ENCODE assay signal across 8 cellular contexts in the genomic region with DNA sequence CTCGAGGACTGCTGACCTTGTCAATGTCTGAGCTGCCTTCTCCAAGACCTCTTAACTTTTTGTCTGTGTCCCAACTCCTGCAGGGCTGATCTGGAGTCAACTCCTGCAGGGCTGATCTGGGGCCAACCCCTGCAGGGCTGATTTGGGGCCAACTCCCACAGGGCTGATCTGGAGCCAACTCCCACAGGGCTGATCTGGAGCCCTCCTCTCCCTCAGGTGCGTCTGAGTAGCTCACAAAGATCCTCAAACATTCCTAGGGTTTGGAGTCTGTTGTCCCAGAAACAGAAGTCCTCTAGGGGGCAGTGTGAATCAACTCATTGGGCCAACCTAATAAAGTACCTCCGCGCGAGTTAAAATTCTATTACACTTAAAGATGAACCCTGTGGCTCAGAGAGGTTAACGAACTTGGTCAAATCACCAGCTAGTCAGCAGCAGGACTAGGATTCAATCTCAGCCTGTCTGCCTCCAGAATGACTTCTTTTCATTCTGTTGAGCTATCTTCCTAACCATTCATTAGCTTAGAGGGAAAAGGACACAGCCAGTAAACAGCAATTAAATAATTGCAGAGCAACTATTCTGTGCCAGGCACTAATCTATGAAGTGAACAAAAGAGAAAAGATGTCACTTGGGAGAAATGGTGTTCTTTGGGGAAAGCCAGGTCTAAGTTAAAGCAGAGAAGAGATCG. TPM values are rescaled to one million over a fixed set of nuclear protein-coding genes. Genes with fewer than 3 reads are reported as not detected.
DNase-seq lines count a peak whose midpoint lies in the region; ATAC-seq and TF ChIP-seq lines count a peak whose summit lies in the region.

No MANE protein-coding gene starts in this region.

- peaks cover 11% of the 10 kb centered on the region; the same call in 1 of the 2 replicates for H3F3A ChIP-seq in GM23248 (ENCODE audit: insufficient read depth)

- no peaks in the 10 kb centered on the region for H3K9me2 ChIP-seq in GM23248 (ENCODE audit: insufficient read depth)

- H3K4me3 ChIP-seq in GM23248 (no peak overlapping the region), left lung (no peak overlapping the region)

- H3K9ac ChIP-seq in GM23248 = no peak overlapping the region

- H3K4me1 ChIP-seq in GM23248 (ENCODE audit: insufficient read depth) = no peaks in the 10 kb centered on the region
- peaks cover 0 to 6% of the 10 kb centered on the region in 2 donors for H3K4me1 ChIP-seq in left lung

- no peak overlapping the region for H3K27ac ChIP-seq in GM23248
- no peak overlapping the region for H3K27ac ChIP-seq in left lung

- H2AFZ ChIP-seq in GM23248 = no peak overlapping the region

- H3K79me2 ChIP-seq in GM23248 (ENCODE audit: insufficient read depth) = no peaks in the 10 kb centered on the region

- intact Hi-C loops in left lung (cut with DNase I) = loop anchor here in 1 of 2 donors (5.0 kb wide), 1 partner anchor 193 kb away; no protein-coding TSS in a partner anchor

- no peaks in the 10 kb centered on the region for H3K9me3 ChIP-seq in GM23248 (ENCODE audit: low read depth)
- no peaks in the 10 kb centered on the region for H3K9me3 ChIP-seq in left lung

- DNase-seq in AG08395 (ENCODE audit: low spot score) = peak; percentile 56
- peak; percentile 84 for DNase-seq in GM23248
- peak; percentile 60 for DNase-seq in NCI-H226
- peak; percentile 39 for DNase-seq in activated CD4-positive, CD25-positive, alpha-beta regulatory T cell treated with anti-CD3 and anti-CD28 coated beads, Interleukin-2, amount 50 U/mL, for 16 hours (ENCODE audit: low read depth, low spot score)
- DNase-seq in cerebellum (ENCODE audit: low spot score) = peak; percentile 50
- no peak for DNase-seq in left lung
- peak; percentile 16 to 63 (median 21) for DNase-seq in stimulated activated CD4-positive, alpha-beta T cell treated with anti-CD3 and anti-CD28 coated beads, TNF-alpha, amount 100 ng/mL, for 24 hours (ENCODE audit: low read depth in 3 of 3)

- H4K20me1 ChIP-seq in GM23248 (ENCODE audit: insufficient read depth) = no peaks in the 10 kb centered on the region

- 12 to 14% methylated on average over 7 of the region's 7 CpGs for WGBS in GM23248 (ENCODE audit: low coverage in 1 of 2, low lambda C conversion rate in 2 of 2, missing lambda C conversion rate in 2 of 2), 2 experiments

- TF ChIP-seq CTCF in left lung (IDR thresholded peaks at IDR 0.05) = peak; percentile 67 to 76

- in situ Hi-C loops in GM23248 (cut with MboI) = loop anchor here (10.0 kb wide), 1 partner anchor 191 kb away; no protein-coding TSS in a partner anchor

- H3K27me3 ChIP-seq in GM23248 (replicated peaks; ENCODE audit: insufficient read depth) (peaks cover 33% of the 10 kb centered on the region), left lung (peaks cover 0 to 28% of the 10 kb centered on the region in 2 donors)

- H3K36me3 ChIP-seq in GM23248 (ENCODE audit: low read depth) (no peaks in the 10 kb centered on the region), left lung (no peaks in the 10 kb centered on the region)

- ATAC-seq in left lung (peak; percentile 91), GM18498 (IDR thresholded peaks at IDR 0.05; ENCODE audit: unreplicated experiment) (no peak)

- peak overlapping the region; percentile 56 for H3K4me2 ChIP-seq in GM23248 (ENCODE audit: unreplicated experiment)

RNA-seq across cellular contexts. Expression of a gene that starts 17.2 kb away (rescaled TPM):
- total RNA-seq in GM23248 (2014; rRNA removed; shearing (Covaris generic)) = 16.4 and 18.1 TPM in 2 replicates
- 6.7 and 7.3 TPM in 2 replicates for polyA plus RNA-seq in GM23248 (2016; fragmentation: Nextera tagmentation; extraction: Ambion mirVana)
- total RNA-seq in cerebellum (60.9 TPM), left lung (10 to 100 TPM; 11.2 to 12.7 TPM)

RNA-seq across cellular contexts. Expression of a gene that starts 47.0 kb away (rescaled TPM):
- total RNA-seq in GM23248 (2014; rRNA removed; shearing (Covaris generic)) = 26.9 and 38.3 TPM in 2 replicates
- polyA plus RNA-seq in GM23248 (2016; fragmentation: Nextera tagmentation; extraction: Ambion mirVana) = 53.1 and 54.0 TPM in 2 replicates
- total RNA-seq in cerebellum (37.0 TPM), left lung (100 to 1,000 TPM; 164 to 195 TPM)

Comparison
In these comparisons a context has a peak if more than half of its experiments do, and no peak if none do; other contexts are left out.
1. DNase-seq: peak in AG08395 (single experiment), GM23248 (single experiment), NCI-H226 (single experiment), activated CD4-positive, CD25-positive, alpha-beta regulatory T cell treated with anti-CD3 and anti-CD28 coated beads, Interleukin-2, amount 50 U/mL, for 16 hours (single experiment), cerebellum (single experiment) and stimulated activated CD4-positive, alpha-beta T cell treated with anti-CD3 and anti-CD28 coated beads, TNF-alpha, amount 100 ng/mL, for 24 hours (3 of 3); none in left lung (0 of 2).